ENCODE assay signal across 10 cellular contexts in genomic region chrX:24169211-24169610, GRCh38. TPM values are rescaled to one million over a fixed set of nuclear protein-coding genes. Genes with fewer than 3 reads are reported as not detected.
A peak's percentile ranks its signal among the peaks of the same experiment; 100 is the strongest.
DNase-seq lines count a peak whose midpoint lies in the region; ATAC-seq and TF ChIP-seq lines count a peak whose summit lies in the region.
"Had no signal": no experiment of that assay in that cellular context is flagged by ENCODE, and none has a peak within 500 bp of the region (broad histone marks: within the 10 kb centered on the region; RNA-seq: fewer than 3 reads in every experiment).

No MANE protein-coding gene starts in this region.

- H3K4me3 Mint-ChIP-seq in CD4-positive, alpha-beta T cell, result peak overlapping the region; percentile 62
- peak overlapping the region; percentile 61 for H3K4me3 Mint-ChIP-seq in central memory CD8-positive, alpha-beta T cell

- H3K4me1 Mint-ChIP-seq in CD4-positive, alpha-beta T cell (ENCODE audit: low read depth), result peaks cover 63% of the 10 kb centered on the region
- H3K4me1 Mint-ChIP-seq in central memory CD8-positive, alpha-beta T cell, result peaks cover 50% of the 10 kb centered on the region

- peak overlapping the region; percentile 72 for H3K27ac Mint-ChIP-seq in CD4-positive, alpha-beta T cell
- peak overlapping the region; percentile 92 for H3K27ac Mint-ChIP-seq in central memory CD8-positive, alpha-beta T cell (ENCODE audit: low read depth)

- intact Hi-C loops in CD4-positive, alpha-beta T cell (cut with DNase I, micrococcal nuclease), result loop anchor here in 1 of 2 experiments (2.0 kb wide), 1 partner anchor 16 kb away; no protein-coding TSS in a partner anchor

- no peaks in the 10 kb centered on the region for H3K9me3 Mint-ChIP-seq in CD4-positive, alpha-beta T cell
- H3K9me3 Mint-ChIP-seq in central memory CD8-positive, alpha-beta T cell, result no peaks in the 10 kb centered on the region

- POLR2A ChIA-PET in CD4-positive, alpha-beta T cell (lab: Charles Lee), result no interaction called here

- no peaks in the 10 kb centered on the region for H3K27me3 ChIP-seq in CD4-positive, alpha-beta T cell (ENCODE audit: control insufficient read depth, insufficient read depth, low read length)
- H3K27me3 ChIP-seq: SJSA1 had no signal

- peak overlapping the region; percentile 0 for H3K27ac ChIP-seq in CD4-positive, alpha-beta T cell (ENCODE audit: low read depth, low read length)
- H3K27ac ChIP-seq in coronary artery, result no peak overlapping the region
- H3K27ac ChIP-seq: SJSA1, skin epidermis had no signal

- CTCF ChIA-PET in CD4-positive, alpha-beta T cell (lab: Charles Lee), result interaction anchor here (0.7 kb wide), 1 partner anchor 115 kb away, joined by 3 read pairs; no protein-coding TSS in a partner anchor

- no peaks in the 10 kb centered on the region for H3K27me3 Mint-ChIP-seq in CD4-positive, alpha-beta T cell
- H3K27me3 Mint-ChIP-seq in central memory CD8-positive, alpha-beta T cell, result no peaks in the 10 kb centered on the region

- no peak for ATAC-seq in CD4-positive, alpha-beta T cell (ENCODE audit: poor library complexity)
- ATAC-seq in GM19397 (IDR thresholded peaks at IDR 0.05; ENCODE audit: unreplicated experiment) (peak; percentile 45), HG03139 (IDR thresholded peaks at IDR 0.05; ENCODE audit: unreplicated experiment) (peak; percentile 72)
- ATAC-seq in central memory CD8-positive, alpha-beta T cell (replicated peaks; ENCODE audit: extremely low read depth, poor library complexity, severe bottlenecking), result no peak

- no peak overlapping the region for H3K4me3 ChIP-seq in coronary artery
- H3K4me3 ChIP-seq: SJSA1, skin epidermis had no signal

- no peak for TF ChIP-seq CTCF in CD4-positive, alpha-beta T cell (IDR thresholded peaks at IDR 0.05)
- no peak for TF ChIP-seq CTCF in coronary artery (IDR thresholded peaks at IDR 0.05)

- DNase-seq in CD4-positive, alpha-beta T cell, result no peak
- DNase-seq in central memory CD8-positive, alpha-beta T cell (ENCODE audit: low spot score in 2 of 2), result no peak
- DNase-seq in central memory CD4-positive, alpha-beta T cell, result no peak
- DNase-seq in G401 (ENCODE audit: low spot score) (no peak), KG1 (lab: John Stamatoyannopoulos, UW) (no peak), coronary artery (ENCODE audit: low spot score) (no peak)

- peaks cover 39% of the 10 kb centered on the region for H3K36me3 Mint-ChIP-seq in CD4-positive, alpha-beta T cell (ENCODE audit: low read depth)
- peaks cover 18% of the 10 kb centered on the region for H3K36me3 Mint-ChIP-seq in central memory CD8-positive, alpha-beta T cell (ENCODE audit: insufficient read depth)

- H3K9me3 ChIP-seq in CD4-positive, alpha-beta T cell (ENCODE audit: control insufficient read depth, low read length), result no peaks in the 10 kb centered on the region
- H3K9me3 ChIP-seq: SJSA1 had no signal

- in situ Hi-C loops in G401 (cut with HindIII; ENCODE audit: low sequenced_read_pairs), result no loop called here

RNA-seq across cellular contexts. Expression of gene ZFX, which starts 19.7 kb away (rescaled TPM):
- total RNA-seq in CD4-positive, alpha-beta T cell, result 10 to 100 TPM; 44.2 to 50.1 TPM
- total RNA-seq in G401 (2014; rRNA removed; shearing (Covaris generic)), result 10.8 and 14.2 TPM in 2 replicates

Comparison
In these comparisons a context has a peak if more than half of its experiments do, and no peak if none do; other contexts are left out.
1. ATAC-seq: peak in GM19397 (single experiment) and HG03139 (single experiment); none in CD4-positive, alpha-beta T cell (single experiment) and central memory CD8-positive, alpha-beta T cell (single experiment).